In genomic region chr9:20623748-20624124, GRCh38 we compare ENCODE assay signal across 8 cellular contexts. TPM values are rescaled to one million over a fixed set of nuclear protein-coding genes. Genes with fewer than 3 reads are reported as not detected.
DNase-seq lines count a peak whose midpoint lies in the region; ATAC-seq and TF ChIP-seq lines count a peak whose summit lies in the region.

No MANE protein-coding gene starts in this region.

- H3K27me3 ChIP-seq in liver (ENCODE audit: control insufficient read depth in 4 of 4, insufficient read depth in 4 of 4, low read length in 3 of 4) (no peaks in the 10 kb centered on the region), upper lobe of right lung (no peaks in the 10 kb centered on the region)

- H3K4me3 ChIP-seq in liver (ENCODE audit: low read depth in 1 of 3, low read length in 3 of 3) (peak overlapping the region; percentile 85 to 91 (median 91)), upper lobe of right lung (peak overlapping the region; percentile 86)

- H3K27ac Mint-ChIP-seq in activated naive CD4-positive, alpha-beta T cell treated with anti-CD3 and anti-CD28 coated beads, Interleukin-2, amount 50 U/mL, for 24 hours, result peak overlapping the region; percentile 93
- H3K27ac Mint-ChIP-seq in activated T-helper 2 cell treated with anti-CD3 and anti-CD28 coated beads, Interferon-gamma antibody, Interleukin-2, Interleukin-4, amounts not matched to agents 10 μg/mL and 5 μg/mL and 100 μg/mL, durations not matched to agents 14 hours and 24 hours and 36 hours, result peak overlapping the region; percentile 92

- DNase-seq in activated naive CD4-positive, alpha-beta T cell treated with Interleukin-2 at 50 U/mL for 16 hours, result no peak
- DNase-seq in activated T-helper 2 cell treated with anti-CD3 and anti-CD28 coated beads, Interferon-gamma antibody, Interleukin-2, Interleukin-4, amounts not matched to agents 10 μg/mL and 5 μg/mL and 100 μg/mL, durations not matched to agents 14 hours and 24 hours and 36 hours (ENCODE audit: low spot score), result no peak
- DNase-seq in upper lobe of right lung, result no peak
- no peak for DNase-seq in NCI-H1694 treated with DMSO at 0.1 percent for 48 hours (lab: John Stamatoyannopoulos, UW)

- H3K9me3 ChIP-seq in liver (ENCODE audit: control insufficient read depth in 4 of 4, low read length in 3 of 4) (no peaks in the 10 kb centered on the region), upper lobe of right lung (no peaks in the 10 kb centered on the region)

- H3K36me3 ChIP-seq in liver (ENCODE audit: control insufficient read depth in 4 of 4, insufficient read depth in 3 of 4, low read depth in 1 of 4, low read length in 3 of 4), result no peaks in the 10 kb centered on the region
- H3K36me3 ChIP-seq in upper lobe of right lung, result no peaks in the 10 kb centered on the region

- H3K4me3 Mint-ChIP-seq in activated naive CD4-positive, alpha-beta T cell treated with anti-CD3 and anti-CD28 coated beads, Interleukin-2, amount 50 U/mL, for 24 hours, result peak overlapping the region; percentile 94
- peak overlapping the region; percentile 92 for H3K4me3 Mint-ChIP-seq in activated T-helper 2 cell treated with anti-CD3 and anti-CD28 coated beads, Interferon-gamma antibody, Interleukin-2, Interleukin-4, amounts not matched to agents 10 μg/mL and 5 μg/mL and 100 μg/mL, durations not matched to agents 14 hours and 24 hours and 36 hours (ENCODE audit: low read depth)

- H3K4me1 Mint-ChIP-seq in activated naive CD4-positive, alpha-beta T cell treated with anti-CD3 and anti-CD28 coated beads, Interleukin-2, amount 50 U/mL, for 24 hours, result peaks cover 33% of the 10 kb centered on the region
- H3K4me1 Mint-ChIP-seq in activated T-helper 2 cell treated with anti-CD3 and anti-CD28 coated beads, Interferon-gamma antibody, Interleukin-2, Interleukin-4, amounts not matched to agents 10 μg/mL and 5 μg/mL and 100 μg/mL, durations not matched to agents 14 hours and 24 hours and 36 hours (ENCODE audit: low read depth), result peaks cover 38% of the 10 kb centered on the region

- WGBS in liver, result 3% methylated on average over 7 of the region's 7 CpGs

- no peak overlapping the region for H3K9ac ChIP-seq in liver (ENCODE audit: low read depth in 1 of 2, low read length in 2 of 2)

- H3K36me3 Mint-ChIP-seq in activated naive CD4-positive, alpha-beta T cell treated with anti-CD3 and anti-CD28 coated beads, Interleukin-2, amount 50 U/mL, for 24 hours, result no peaks in the 10 kb centered on the region
- peaks cover 18% of the 10 kb centered on the region for H3K36me3 Mint-ChIP-seq in activated T-helper 2 cell treated with anti-CD3 and anti-CD28 coated beads, Interferon-gamma antibody, Interleukin-2, Interleukin-4, amounts not matched to agents 10 μg/mL and 5 μg/mL and 100 μg/mL, durations not matched to agents 14 hours and 24 hours and 36 hours (ENCODE audit: low read depth)

- no peak for TF ChIP-seq CTCF in liver (IDR thresholded peaks at IDR 0.05; ENCODE audit: low read depth, low read length, missing input control)
- no peak for TF ChIP-seq CTCF in upper lobe of right lung (IDR thresholded peaks at IDR 0.05)

- no peak for ATAC-seq in upper lobe of right lung
- ATAC-seq in GM21367 (IDR thresholded peaks at IDR 0.05; ENCODE audit: unreplicated experiment), result no peak
- ATAC-seq in HG03469 (IDR thresholded peaks at IDR 0.05; ENCODE audit: unreplicated experiment), result no peak

- no peak for TF ChIP-seq RAD21 in liver (IDR thresholded peaks at IDR 0.05)

- H3K9me3 Mint-ChIP-seq in activated naive CD4-positive, alpha-beta T cell treated with anti-CD3 and anti-CD28 coated beads, Interleukin-2, amount 50 U/mL, for 24 hours, result no peaks in the 10 kb centered on the region
- H3K9me3 Mint-ChIP-seq in activated T-helper 2 cell treated with anti-CD3 and anti-CD28 coated beads, Interferon-gamma antibody, Interleukin-2, Interleukin-4, amounts not matched to agents 10 μg/mL and 5 μg/mL and 100 μg/mL, durations not matched to agents 14 hours and 24 hours and 36 hours, result no peaks in the 10 kb centered on the region

- H3K27ac ChIP-seq in liver (ENCODE audit: low read depth in 1 of 2, low read length in 2 of 2) (no peak overlapping the region), upper lobe of right lung (no peak overlapping the region)

- intact Hi-C loops in activated T-helper 2 cell treated with anti-CD3 and anti-CD28 coated beads, Interferon-gamma antibody, Interleukin-2, Interleukin-4, amounts not matched to agents 10 μg/mL and 5 μg/mL and 100 μg/mL, durations not matched to agents 14 hours and 24 hours and 36 hours (cut with micrococcal nuclease), result loop anchor here (1.0 to 5.0 kb wide), 17 partner anchors 61 to 1496 kb away; partner anchors contain the start of genes FOCAD, HACD4 and PLIN2
- intact Hi-C loops in upper lobe of right lung (cut with DNase I), result no loop called here

- H3K4me1 ChIP-seq in liver (ENCODE audit: control insufficient read depth in 4 of 4, insufficient read depth in 4 of 4, low read length in 3 of 4) (peaks cover 1 to 38% (median 26%) of the 10 kb centered on the region in 4 donors), upper lobe of right lung (peaks cover 19% of the 10 kb centered on the region)

- H3K27me3 Mint-ChIP-seq in activated naive CD4-positive, alpha-beta T cell treated with anti-CD3 and anti-CD28 coated beads, Interleukin-2, amount 50 U/mL, for 24 hours, result no peaks in the 10 kb centered on the region
- no peaks in the 10 kb centered on the region for H3K27me3 Mint-ChIP-seq in activated T-helper 2 cell treated with anti-CD3 and anti-CD28 coated beads, Interferon-gamma antibody, Interleukin-2, Interleukin-4, amounts not matched to agents 10 μg/mL and 5 μg/mL and 100 μg/mL, durations not matched to agents 14 hours and 24 hours and 36 hours (ENCODE audit: low read depth)

TF ChIP-seq in liver, 16 proteins besides CTCF, POLR2A, EP300 and RAD21:
- TF ChIP-seq FOXA1 (IDR thresholded peaks at IDR 0.05) (no peak), REST (IDR thresholded peaks at IDR 0.05) (no peak), HNF4A (conservative IDR thresholded peaks at IDR 0.05) (no peak), TAF1 (conservative IDR thresholded peaks at IDR 0.05) (no peak), MAX (IDR thresholded peaks at IDR 0.05) (no peak), GABPA (IDR thresholded peaks at IDR 0.05 in 1 of 2, conservative IDR thresholded peaks at IDR 0.05 in 1 of 2) (no peak), RXRA (IDR thresholded peaks at IDR 0.05) (no peak)

RNA-seq across cellular contexts. Expression of gene MLLT3, which starts 1.4 kb away (rescaled TPM):
- total RNA-seq in activated T-helper 2 cell treated with anti-CD3 and anti-CD28 coated beads, Interferon-gamma antibody, Interleukin-2, Interleukin-4, amounts not matched to agents 10 μg/mL and 5 μg/mL and 100 μg/mL, durations not matched to agents 14 hours and 24 hours and 36 hours, result 22.4 and 24.9 TPM in 2 replicates
- total RNA-seq in liver, result 10 to 100 TPM in 1 of 2 donors, 1 to 10 TPM in 1; 1.8 to 25.5 TPM
- polyA plus RNA-seq in liver, result under 1 TPM; 0.79 to 0.80 TPM
- 15.4 TPM for total RNA-seq in upper lobe of right lung
